In the genomic region with DNA sequence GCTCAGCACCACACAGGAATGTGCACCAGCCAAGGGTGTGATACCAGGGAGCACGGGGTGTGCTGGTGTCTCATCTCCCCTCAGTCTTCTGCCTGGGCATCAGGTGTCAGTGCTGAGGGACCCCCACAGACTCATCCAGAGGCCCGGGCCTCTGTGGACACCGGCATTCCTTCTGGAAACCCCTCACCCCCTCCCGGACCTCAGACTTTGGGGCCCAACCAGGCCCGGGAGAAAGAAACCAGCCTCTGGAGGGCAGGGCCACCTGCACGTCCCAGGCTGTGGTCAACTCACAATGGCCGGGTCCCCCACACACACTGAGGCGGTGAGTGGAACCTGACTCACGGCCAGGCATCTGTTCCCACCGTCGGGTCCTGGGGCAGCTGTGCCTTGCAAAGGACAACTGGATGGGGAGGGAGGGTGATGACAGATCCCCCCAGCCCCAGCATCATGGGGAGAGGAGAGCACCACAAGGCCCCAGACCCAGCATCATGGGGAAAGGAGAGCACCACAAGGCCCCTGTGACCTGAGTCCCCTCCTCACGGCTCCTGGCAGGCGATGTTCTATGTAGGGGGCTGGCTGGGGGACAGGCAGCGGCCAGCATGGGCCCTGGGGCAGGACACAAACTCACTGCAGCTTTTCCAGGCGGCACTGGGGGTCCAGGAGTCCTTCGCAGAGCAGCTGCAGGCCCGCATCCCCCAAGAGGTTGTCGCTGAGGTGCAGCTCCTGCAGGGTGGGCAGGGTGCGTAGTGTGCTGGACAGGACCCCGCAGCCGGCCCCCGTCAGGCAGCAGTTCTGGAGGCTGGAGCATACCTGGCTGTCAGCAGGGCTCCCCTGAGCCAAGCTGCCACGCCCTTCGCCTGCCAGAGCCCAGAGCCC, we compare ENCODE assay signal across 2 cellular contexts.
TF ChIP-seq lines count a peak whose summit lies in the region.

No MANE protein-coding gene starts in this region.

TF ChIP-seq in IMR-90, 13 proteins besides CTCF, POLR2A, EP300 and RAD21:
- TF ChIP-seq MAFK (IDR thresholded peaks at IDR 0.05; ENCODE audit: low read depth, low read length) (no peak), MAZ (IDR thresholded peaks at IDR 0.05; ENCODE audit: borderline replicate concordance, low read depth, low read length) (no peak), USF2 (IDR thresholded peaks at IDR 0.05; ENCODE audit: low read depth, low read length) (no peak), BHLHE40 (IDR thresholded peaks at IDR 0.05; ENCODE audit: low read depth, low read length) (no peak), NFE2L2 (IDR thresholded peaks at IDR 0.05; ENCODE audit: low read depth, low read length) (no peak), SMC3 (IDR thresholded peaks at IDR 0.05; ENCODE audit: low read depth, low read length) (no peak), CEBPB (IDR thresholded peaks at IDR 0.05; ENCODE audit: low read depth, low read length) (no peak), CHD1 (IDR thresholded peaks at IDR 0.05; ENCODE audit: low read depth, low read length) (no peak), MXI1 (IDR thresholded peaks at IDR 0.05; ENCODE audit: borderline replicate concordance, low read depth, low read length) (no peak), RCOR1 (IDR thresholded peaks at IDR 0.05; ENCODE audit: insufficient replicate concordance, low read length) (no peak), FOS (IDR thresholded peaks at IDR 0.05; ENCODE audit: low read depth, low read length) (no peak), RFX5 (IDR thresholded peaks at IDR 0.05; ENCODE audit: low read depth, low read length) (no peak)
- TF ChIP-seq, protein P1, sequence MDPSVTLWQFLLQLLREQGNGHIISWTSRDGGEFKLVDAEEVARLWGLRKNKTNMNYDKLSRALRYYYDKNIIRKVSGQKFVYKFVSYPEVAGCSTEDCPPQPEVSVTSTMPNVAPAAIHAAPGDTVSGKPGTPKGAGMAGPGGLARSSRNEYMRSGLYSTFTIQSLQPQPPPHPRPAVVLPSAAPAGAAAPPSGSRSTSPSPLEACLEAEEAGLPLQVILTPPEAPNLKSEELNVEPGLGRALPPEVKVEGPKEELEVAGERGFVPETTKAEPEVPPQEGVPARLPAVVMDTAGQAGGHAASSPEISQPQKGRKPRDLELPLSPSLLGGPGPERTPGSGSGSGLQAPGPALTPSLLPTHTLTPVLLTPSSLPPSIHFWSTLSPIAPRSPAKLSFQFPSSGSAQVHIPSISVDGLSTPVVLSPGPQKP (IDR thresholded peaks at IDR 0.05; ENCODE audit: borderline replicate concordance, low read depth, low read length): no peak

TF ChIP-seq in SK-N-SH treated with all-trans-retinoic acid at 6 μM for 48 hours, 23 proteins besides CTCF, POLR2A, EP300 and RAD21:
- TF ChIP-seq ESRRG (CRISPR knock-in tag; IDR thresholded peaks at IDR 0.05) (no peak), ZFP30 (CRISPR knock-in tag; IDR thresholded peaks at IDR 0.05) (no peak), ISL1 (CRISPR knock-in tag; IDR thresholded peaks at IDR 0.05) (no peak), TOX (CRISPR knock-in tag; IDR thresholded peaks at IDR 0.05; ENCODE audit: borderline replicate concordance) (no peak), SNAI2 (CRISPR knock-in tag; IDR thresholded peaks at IDR 0.05) (no peak), ZNF8 (CRISPR knock-in tag; IDR thresholded peaks at IDR 0.05) (no peak), ARNTL (CRISPR knock-in tag; IDR thresholded peaks at IDR 0.05; ENCODE audit: borderline replicate concordance, low read depth) (no peak), ZNF70 (CRISPR knock-in tag; IDR thresholded peaks at IDR 0.05) (no peak), ZFP3 (CRISPR knock-in tag; IDR thresholded peaks at IDR 0.05) (no peak), ZNF565 (CRISPR knock-in tag; conservative IDR thresholded peaks at IDR 0.05; ENCODE audit: low read depth) (no peak), CSRNP3 (CRISPR knock-in tag; IDR thresholded peaks at IDR 0.05) (no peak), CSDC2 (CRISPR knock-in tag; IDR thresholded peaks at IDR 0.05) (no peak), RARB (CRISPR knock-in tag; IDR thresholded peaks at IDR 0.05) (no peak), GLIS3 (CRISPR knock-in tag; IDR thresholded peaks at IDR 0.05) (no peak), TCF4 (CRISPR knock-in tag; IDR thresholded peaks at IDR 0.05; ENCODE audit: borderline replicate concordance) (no peak), PATZ1 (CRISPR knock-in tag; IDR thresholded peaks at IDR 0.05; ENCODE audit: borderline replicate concordance) (no peak)
- TF ChIP-seq, protein P2, sequence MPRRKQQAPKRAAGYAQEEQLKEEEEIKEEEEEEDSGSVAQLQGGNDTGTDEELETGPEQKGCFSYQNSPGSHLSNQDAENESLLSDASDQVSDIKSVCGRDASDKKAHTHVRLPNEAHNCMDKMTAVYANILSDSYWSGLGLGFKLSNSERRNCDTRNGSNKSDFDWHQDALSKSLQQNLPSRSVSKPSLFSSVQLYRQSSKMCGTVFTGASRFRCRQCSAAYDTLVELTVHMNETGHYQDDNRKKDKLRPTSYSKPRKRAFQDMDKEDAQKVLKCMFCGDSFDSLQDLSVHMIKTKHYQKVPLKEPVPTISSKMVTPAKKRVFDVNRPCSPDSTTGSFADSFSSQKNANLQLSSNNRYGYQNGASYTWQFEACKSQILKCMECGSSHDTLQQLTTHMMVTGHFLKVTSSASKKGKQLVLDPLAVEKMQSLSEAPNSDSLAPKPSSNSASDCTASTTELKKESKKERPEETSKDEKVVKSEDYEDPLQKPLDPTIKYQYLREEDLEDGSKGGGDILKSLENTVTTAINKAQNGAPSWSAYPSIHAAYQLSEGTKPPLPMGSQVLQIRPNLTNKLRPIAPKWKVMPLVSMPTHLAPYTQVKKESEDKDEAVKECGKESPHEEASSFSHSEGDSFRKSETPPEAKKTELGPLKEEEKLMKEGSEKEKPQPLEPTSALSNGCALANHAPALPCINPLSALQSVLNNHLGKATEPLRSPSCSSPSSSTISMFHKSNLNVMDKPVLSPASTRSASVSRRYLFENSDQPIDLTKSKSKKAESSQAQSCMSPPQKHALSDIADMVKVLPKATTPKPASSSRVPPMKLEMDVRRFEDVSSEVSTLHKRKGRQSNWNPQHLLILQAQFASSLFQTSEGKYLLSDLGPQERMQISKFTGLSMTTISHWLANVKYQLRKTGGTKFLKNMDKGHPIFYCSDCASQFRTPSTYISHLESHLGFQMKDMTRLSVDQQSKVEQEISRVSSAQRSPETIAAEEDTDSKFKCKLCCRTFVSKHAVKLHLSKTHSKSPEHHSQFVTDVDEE (CRISPR knock-in tag; IDR thresholded peaks at IDR 0.05): no peak
TF ChIP-seq in SK-N-SH treated with all-trans-retinoic acid at 6 μM for 48 hours: peak in this region for 0.
